19 cellular contexts compared by ENCODE assay signal in genomic region chr16:86628614-86629013, GRCh38. TPM values are rescaled to one million over a fixed set of nuclear protein-coding genes. Genes with fewer than 3 reads are reported as not detected.
DNase-seq lines count a peak whose midpoint lies in the region; ATAC-seq and TF ChIP-seq lines count a peak whose summit lies in the region.
"Had no signal": no experiment of that assay in that cellular context is flagged by ENCODE, and none has a peak within 500 bp of the region (broad histone marks: within the 10 kb centered on the region; RNA-seq: fewer than 3 reads in every experiment).

No MANE protein-coding gene starts in this region.

- H3K9me3 Mint-ChIP-seq in chondrocyte (ENCODE audit: low read depth) (no peaks in the 10 kb centered on the region), T-cell (no peaks in the 10 kb centered on the region)

- intact Hi-C loops in sciatic nerve (cut with DNase I) = no loop called here

- POLR2A ChIA-PET in T-cell (lab: Charles Lee) = interaction anchor here in 1 of 2 donors (0.5 kb wide), 1 partner anchor 719 kb away, joined by 6 read pairs; no protein-coding TSS in a partner anchor

- H3K4me1 Mint-ChIP-seq in chondrocyte (ENCODE audit: low read depth) (peaks cover 28% of the 10 kb centered on the region), T-cell (no peaks in the 10 kb centered on the region)

- ATAC-seq in sciatic nerve (no peak), T-cell (replicated peaks in 1 of 4) (no peak)
- ATAC-seq: Panc1 had no signal

- H3K36me3 Mint-ChIP-seq in chondrocyte (ENCODE audit: low read depth) (no peaks in the 10 kb centered on the region), T-cell (no peaks in the 10 kb centered on the region)
- H3K36me3 Mint-ChIP-seq: IgD-negative memory B cell had no signal

- CTCF ChIA-PET in T-cell (lab: Charles Lee) = no interaction called here

- H3K27me3 Mint-ChIP-seq in chondrocyte (ENCODE audit: low read depth) (no peaks in the 10 kb centered on the region), T-cell (peaks cover 6 to 24% of the 10 kb centered on the region in 2 donors)

- no peak for TF ChIP-seq CTCF in chondrocyte (IDR thresholded peaks at IDR 0.05)

- H3K27ac Mint-ChIP-seq in chondrocyte (ENCODE audit: unreplicated experiment) = peak overlapping the region; percentile 70
- H3K27ac Mint-ChIP-seq in T-cell = no peak overlapping the region
- H3K27ac Mint-ChIP-seq: IgD-negative memory B cell had no signal

- DNase-seq in EL = peak; percentile 72
- DNase-seq in RPMI7951 (ENCODE audit: low read depth) = peak; percentile 71
- no peak for DNase-seq in chondrocyte (ENCODE audit: low spot score)
- peak; percentile 8 for DNase-seq in sciatic nerve (ENCODE audit: low spot score)
- DNase-seq in activated CD4-positive, alpha-beta T cell treated with anti-CD3 and anti-CD28 coated beads for 1 hour = no peak
- DNase-seq in T-cell = no peak
- DNase-seq in DMS53 treated with DMSO at 0.1 percent for 48 hours (lab: John Stamatoyannopoulos, UW; ENCODE audit: unreplicated experiment) = no peak
- DNase-seq: AML-193, DMS79 treated with DMSO at 0.1 percent for 48 hours, GDM1, Kasumi-1, NCI-H1092, NCI-H1436 treated with DMSO at 0.1 percent for 48 hours, NCI-H2029, NCI-H2171, NCI-H526, SHP77 had no signal

- H3K4me3 Mint-ChIP-seq in chondrocyte (ENCODE audit: unreplicated experiment) (no peak overlapping the region), T-cell (no peak overlapping the region)
- H3K4me3 Mint-ChIP-seq: IgD-negative memory B cell had no signal

RNA-seq across cellular contexts. Expression of gene FOXL1, which starts 50.3 kb away (rescaled TPM):
- total RNA-seq in RPMI7951 (2014; rRNA removed; shearing (Covaris generic)) = 4.3 and 5.7 TPM in 2 replicates
- total RNA-seq in chondrocyte (7.7 to 10.1 TPM (median 8.1 TPM) in 3 replicates), sciatic nerve (7.5 TPM), T-cell (not detected)

Comparison
In these comparisons a context has a peak if more than half of its experiments do, and no peak if none do; other contexts are left out.
1. DNase-seq: peak in EL (single experiment), RPMI7951 (single experiment) and sciatic nerve (single experiment); none in chondrocyte (single experiment), activated CD4-positive, alpha-beta T cell treated with anti-CD3 and anti-CD28 coated beads for 1 hour (single experiment), T-cell (0 of 34) and DMS53 treated with DMSO at 0.1 percent for 48 hours (single experiment).